8 cellular contexts compared by ENCODE assay signal in genomic region chr1:156725683-156726280, GRCh38.
A peak's percentile ranks its signal among the peaks of the same experiment; 100 is the strongest.
DNase-seq lines count a peak whose midpoint lies in the region; ATAC-seq and TF ChIP-seq lines count a peak whose summit lies in the region.

No MANE protein-coding gene starts in this region.

- no peaks in the 10 kb centered on the region for H3K9me3 Mint-ChIP-seq in memory B cell

- ATAC-seq in HG03520 (IDR thresholded peaks at IDR 0.05; ENCODE audit: unreplicated experiment) = peak; percentile 32
- ATAC-seq in memory B cell (ENCODE audit: low read depth) = peak; percentile 34
- no peak for ATAC-seq in GM19452 (IDR thresholded peaks at IDR 0.05; ENCODE audit: unreplicated experiment)

- H3K4me3 Mint-ChIP-seq in memory B cell = no peak overlapping the region

- H3K36me3 Mint-ChIP-seq in memory B cell = peaks cover 18% of the 10 kb centered on the region

- H3K27me3 Mint-ChIP-seq in memory B cell = no peaks in the 10 kb centered on the region

- H3K27ac Mint-ChIP-seq in memory B cell = no peak overlapping the region

- peaks cover 32% of the 10 kb centered on the region for H3K4me1 Mint-ChIP-seq in memory B cell

- DNase-seq in NCI-H774 (lab: John Stamatoyannopoulos, UW) (peak; percentile 78), memory B cell (ENCODE audit: low spot score in 2 of 2) (peak; percentile 77 to 78)
- peak; percentile 83 to 87 for DNase-seq in activated CD4-positive, alpha-beta T cell treated with anti-CD3 and anti-CD28 coated beads, Interleukin-2, amount 50 U/mL, for 48 hours
- peak; percentile 71 for DNase-seq in effector CD8-positive, alpha-beta T cell (lab: John Stamatoyannopoulos, UW)
- DNase-seq in stimulated activated CD4-positive, alpha-beta T cell treated with anti-CD3 and anti-CD28 coated beads, Interleukin-4, amount 100 ng/mL, for 48 hours (ENCODE audit: low read depth in 2 of 2) = peak; percentile 74 to 77

- TF ChIP-seq CTCF in GM12801 (IDR thresholded peaks at IDR 0.05; ENCODE audit: extremely low read depth, insufficient read length) = peak; percentile 90
